11 cellular contexts compared by ENCODE assay signal in genomic region chr3:4739289-4740236, GRCh38.
DNase-seq lines count a peak whose midpoint lies in the region; ATAC-seq lines count a peak whose summit lies in the region.
"Had no signal": no experiment of that assay in that cellular context is flagged by ENCODE, and none has a peak within 500 bp of the region (broad histone marks: within the 10 kb centered on the region; RNA-seq: fewer than 3 reads in every experiment).

No MANE protein-coding gene starts in this region.

- no peaks in the 10 kb centered on the region for H3K27me3 Mint-ChIP-seq in activated CD4-positive, alpha-beta memory T cell treated with anti-CD3 and anti-CD28 coated beads, Interleukin-2, amount 10 ng/mL, durations not matched to agents 7 days and 5 days
- peaks cover 2 to 9% (median 5%) of the 10 kb centered on the region in 3 donors for H3K27me3 Mint-ChIP-seq in immature natural killer cell (ENCODE audit: low read depth in 3 of 3)

- no peak for ATAC-seq in HG03196 (IDR thresholded peaks at IDR 0.05; ENCODE audit: unreplicated experiment)

- H3K27me3 ChIP-seq in subcutaneous abdominal adipose tissue (ENCODE audit: control insufficient read depth in 5 of 5, insufficient read depth in 4 of 5, low read length in 5 of 5) = no peaks in the 10 kb centered on the region
- H3K27me3 ChIP-seq in SJCRH30 = no peaks in the 10 kb centered on the region
- H3K27me3 ChIP-seq: cardiac muscle cell had no signal

- CTCF ChIA-PET in activated CD4-positive, alpha-beta memory T cell treated with anti-CD3 and anti-CD28 coated beads, Interleukin-2, amount 10 ng/mL, durations not matched to agents 7 days and 5 days (lab: Charles Lee) = interaction anchor here (0.8 to 2.3 kb wide), 12 partner anchors 11 to 247 kb away, joined by 3 to 16 read pairs (median 4); no protein-coding TSS in a partner anchor

- H3K4me1 ChIP-seq in subcutaneous abdominal adipose tissue (ENCODE audit: control insufficient read depth in 5 of 5, insufficient read depth in 5 of 5, low read length in 5 of 5) (peaks cover 13 to 60% (median 27%) of the 10 kb centered on the region in 5 donors), SJCRH30 (peaks cover 21% of the 10 kb centered on the region)

- H3K9me3 ChIP-seq in subcutaneous abdominal adipose tissue (ENCODE audit: control insufficient read depth in 5 of 5, low read length in 5 of 5) (peaks cover 0 to 2% (median 0%) of the 10 kb centered on the region in 5 donors), SJCRH30 (replicated peaks) (no peaks in the 10 kb centered on the region)

- H3K27ac Mint-ChIP-seq in activated CD4-positive, alpha-beta memory T cell treated with anti-CD3 and anti-CD28 coated beads, Interleukin-2, amount 10 ng/mL, durations not matched to agents 7 days and 5 days = peak overlapping the region; percentile 87
- peak overlapping the region; percentile 94 to 98 (median 96) for H3K27ac Mint-ChIP-seq in immature natural killer cell

- POLR2A ChIA-PET in activated CD4-positive, alpha-beta memory T cell treated with anti-CD3 and anti-CD28 coated beads, Interleukin-2, amount 10 ng/mL, durations not matched to agents 7 days and 5 days (lab: Charles Lee) = interaction anchor here (0.6 to 9.6 kb wide), 27 partner anchors 9 to 283 kb away, joined by 3 to 107 read pairs (median 4); partner anchors contain the start of gene BHLHE40

- no peak overlapping the region for H3K9ac ChIP-seq in subcutaneous abdominal adipose tissue (ENCODE audit: low read length in 5 of 5)

- DNase-seq in activated CD4-positive, alpha-beta T cell treated with anti-CD3 and anti-CD28 coated beads, Interleukin-2, amount 50 U/mL, for 48 hours = peak; percentile 18 to 26
- DNase-seq in activated CD4-positive, alpha-beta T cell treated with anti-CD3 and anti-CD28 coated beads, Interleukin-2, amount 50 U/mL, for 1 hour = no peak
- DNase-seq in activated CD4-positive, alpha-beta memory T cell treated with anti-CD3 and anti-CD28 coated beads, Interleukin-2, amount 10 ng/mL, durations not matched to agents 7 days and 5 days = peak; percentile 66
- DNase-seq in immature natural killer cell (no peak), SJCRH30 (no peak), Kasumi-1 (lab: John Stamatoyannopoulos, UW) (no peak)
- DNase-seq: activated CD4-positive, CD25-positive, alpha-beta regulatory T cell; NCI-H1417 had no signal

- peaks cover 64% of the 10 kb centered on the region for H3K36me3 Mint-ChIP-seq in activated CD4-positive, alpha-beta memory T cell treated with anti-CD3 and anti-CD28 coated beads, Interleukin-2, amount 10 ng/mL, durations not matched to agents 7 days and 5 days (ENCODE audit: low read depth)
- H3K36me3 Mint-ChIP-seq in immature natural killer cell = peaks cover 4 to 10% (median 6%) of the 10 kb centered on the region in 3 donors

- no peak overlapping the region for H3K4me3 ChIP-seq in subcutaneous abdominal adipose tissue (ENCODE audit: low read depth in 1 of 5, low read length in 5 of 5)
- H3K4me3 ChIP-seq in SJCRH30 = no peak overlapping the region
- H3K4me3 ChIP-seq: cardiac muscle cell had no signal

- peaks cover 12% of the 10 kb centered on the region for H3K9me3 Mint-ChIP-seq in activated CD4-positive, alpha-beta memory T cell treated with anti-CD3 and anti-CD28 coated beads, Interleukin-2, amount 10 ng/mL, durations not matched to agents 7 days and 5 days
- peaks cover 0 to 4% (median 0%) of the 10 kb centered on the region in 6 donors for H3K9me3 Mint-ChIP-seq in immature natural killer cell

- peak overlapping the region; percentile 28 for H3K4me3 Mint-ChIP-seq in activated CD4-positive, alpha-beta memory T cell treated with anti-CD3 and anti-CD28 coated beads, Interleukin-2, amount 10 ng/mL, durations not matched to agents 7 days and 5 days
- H3K4me3 Mint-ChIP-seq in immature natural killer cell = peak overlapping the region; percentile 70 to 87 (median 82)

- H3K27ac ChIP-seq in subcutaneous abdominal adipose tissue (ENCODE audit: low read depth, low read length) (peak overlapping the region; percentile 86), SJCRH30 (no peak overlapping the region)
- H3K27ac ChIP-seq: cardiac muscle cell had no signal

- peaks cover 0 to 11% (median 0%) of the 10 kb centered on the region in 5 donors for H3K36me3 ChIP-seq in subcutaneous abdominal adipose tissue (ENCODE audit: control insufficient read depth in 5 of 5, insufficient read depth in 5 of 5, low read length in 5 of 5)
- no peaks in the 10 kb centered on the region for H3K36me3 ChIP-seq in SJCRH30
- H3K36me3 ChIP-seq: cardiac muscle cell had no signal

- peaks cover 82% of the 10 kb centered on the region for H3K4me1 Mint-ChIP-seq in activated CD4-positive, alpha-beta memory T cell treated with anti-CD3 and anti-CD28 coated beads, Interleukin-2, amount 10 ng/mL, durations not matched to agents 7 days and 5 days
- peaks cover 83% of the 10 kb centered on the region in 2 donors for H3K4me1 Mint-ChIP-seq in immature natural killer cell

Comparison
In these comparisons a context has a peak if more than half of its experiments do, and no peak if none do; other contexts are left out.
1. DNase-seq: peak in activated CD4-positive, alpha-beta T cell treated with anti-CD3 and anti-CD28 coated beads, Interleukin-2, amount 50 U/mL, for 48 hours (2 of 2) and activated CD4-positive, alpha-beta memory T cell treated with anti-CD3 and anti-CD28 coated beads, Interleukin-2, amount 10 ng/mL, durations not matched to agents 7 days and 5 days (single experiment); none in activated CD4-positive, alpha-beta T cell treated with anti-CD3 and anti-CD28 coated beads, Interleukin-2, amount 50 U/mL, for 1 hour (single experiment), immature natural killer cell (0 of 3), SJCRH30 (0 of 2) and Kasumi-1 (0 of 2).